ENCODE assay signal across 34 cellular contexts in genomic region chr22:29757096-29757495, GRCh38. TPM values are rescaled to one million over a fixed set of nuclear protein-coding genes. Genes with fewer than 3 reads are reported as not detected.
"Had no signal": no experiment of that assay in that cellular context is flagged by ENCODE, and none has a peak within 500 bp of the region (broad histone marks: within the 10 kb centered on the region; RNA-seq: fewer than 3 reads in every experiment).

No MANE protein-coding gene starts in this region.

- H3K4me3 Mint-ChIP-seq: immature natural killer cell; memory B cell; naive thymus-derived CD8-positive, alpha-beta T cell; nephron; neural crest cell; stimulated activated memory B cell treated with anti-CD40 and anti-IgM and Interleukin-4, amounts not matched to agents 10 μg/mL and 1 μg/mL and 100 μg/mL, for 72 hours; stimulated activated naive CD8-positive, alpha-beta T cell treated with anti-CD3 and anti-CD28 coated beads, Interleukin-15, amount 100 ng/mL, for 72 hours; type B pancreatic cell had no signal

- H3K4me3 ChIP-seq: left ventricle myocardium inferior, ovary, right atrium auricular region, right lobe of liver, smooth muscle cell, tibial nerve, uterus had no signal

- H3K4me1 ChIP-seq: right atrium auricular region, uterus had no signal

- H3K9me3 ChIP-seq: left ventricle myocardium inferior, neutrophil, ovary, right atrium auricular region, right lobe of liver, tibial nerve, uterus had no signal

- H3K4me1 Mint-ChIP-seq: nephron had no signal

- FAIRE-seq: islet of Langerhans, kidney had no signal

- H3K4me2 ChIP-seq: smooth muscle cell had no signal

- H3K27me3 ChIP-seq: neutrophil, ovary, right atrium auricular region, right lobe of liver, tibial nerve, uterus had no signal

- H3K36me3 Mint-ChIP-seq: immature natural killer cell; memory B cell; stimulated activated memory B cell treated with anti-CD40 and anti-IgM and Interleukin-4, amounts not matched to agents 10 μg/mL and 1 μg/mL and 100 μg/mL, for 72 hours; type B pancreatic cell had no signal

- H3K27ac ChIP-seq: left ventricle myocardium inferior, neutrophil, ovary, right atrium auricular region, right lobe of liver, tibial nerve, uterus had no signal

- H3K36me3 ChIP-seq: left ventricle myocardium inferior, ovary, right atrium auricular region, right lobe of liver, uterus had no signal

- H3K27me3 Mint-ChIP-seq: memory B cell; naive thymus-derived CD8-positive, alpha-beta T cell; progenitor cell of endocrine pancreas; stimulated activated memory B cell treated with anti-CD40 and anti-IgM and Interleukin-4, amounts not matched to agents 10 μg/mL and 1 μg/mL and 100 μg/mL, for 72 hours; stimulated activated naive CD8-positive, alpha-beta T cell treated with anti-CD3 and anti-CD28 coated beads, Interleukin-15, amount 100 ng/mL, for 72 hours; type B pancreatic cell had no signal

- DNase-seq: hypothalamus; immature natural killer cell; kidney; left colon; left ventricle myocardium inferior; naive thymus-derived CD8-positive, alpha-beta T cell; occipital lobe; ovary; right lobe of liver; stimulated activated CD4-positive, alpha-beta T cell treated with anti-CD3 and anti-CD28 coated beads, Interleukin-1b, Interleukin-23, amount 100 ng/mL, for 48 hours; stimulated activated CD4-positive, alpha-beta T cell treated with anti-CD3 and anti-CD28 coated beads, Interleukin-2, amount 100 ng/mL, for 48 hours; stimulated activated CD4-positive, alpha-beta T cell treated with anti-CD3 and anti-CD28 coated beads, Interleukin-4, amount 100 ng/mL, for 4 hours; stimulated activated CD8-positive, alpha-beta memory T cell treated with anti-CD3 and anti-CD28 coated beads, Interleukin-4, amount 100 ng/mL, for 48 hours; stimulated activated naive CD4-positive, alpha-beta T cell treated with Interleukin-2 at 50 U/mL for 16 hours; stimulated activated naive CD8-positive, alpha-beta T cell treated with anti-CD3 and anti-CD28 coated beads, Interleukin-15, amount 100 ng/mL, for 72 hours; substantia nigra; uterus had no signal

- ATAC-seq: naive thymus-derived CD8-positive, alpha-beta T cell; stimulated activated memory B cell treated with anti-CD40 and anti-IgM and Interleukin-4, amounts not matched to agents 10 μg/mL and 1 μg/mL and 100 μg/mL, for 72 hours; stimulated activated naive CD8-positive, alpha-beta T cell treated with anti-CD3 and anti-CD28 coated beads, Interleukin-15, amount 100 ng/mL, for 72 hours had no signal

- H3K9me3 Mint-ChIP-seq: immature natural killer cell; memory B cell; naive thymus-derived CD8-positive, alpha-beta T cell; nephron; neural crest cell; stimulated activated memory B cell treated with anti-CD40 and anti-IgM and Interleukin-4, amounts not matched to agents 10 μg/mL and 1 μg/mL and 100 μg/mL, for 72 hours; stimulated activated naive CD8-positive, alpha-beta T cell treated with anti-CD3 and anti-CD28 coated beads, Interleukin-15, amount 100 ng/mL, for 72 hours; type B pancreatic cell had no signal

- H3K27ac Mint-ChIP-seq: immature natural killer cell; memory B cell; naive thymus-derived CD8-positive, alpha-beta T cell; nephron; progenitor cell of endocrine pancreas; stimulated activated memory B cell treated with anti-CD40 and anti-IgM and Interleukin-4, amounts not matched to agents 10 μg/mL and 1 μg/mL and 100 μg/mL, for 72 hours; stimulated activated naive CD8-positive, alpha-beta T cell treated with anti-CD3 and anti-CD28 coated beads, Interleukin-15, amount 100 ng/mL, for 72 hours; type B pancreatic cell had no signal

RNA-seq across cellular contexts. Expression of gene CABP7, which starts 37.3 kb away (rescaled TPM):
- total RNA-seq: left ventricle myocardium inferior, lower leg skin, lung microvascular endothelial cell, mucosa of gallbladder, neural crest cell, pulmonary artery endothelial cell, right atrium auricular region, right lobe of liver, skeletal muscle tissue, smooth muscle cell, ureter had no signal
- polyA plus RNA-seq: smooth muscle cell had no signal
